ENCODE assay signal across 1 cellular context in the genomic region with DNA sequence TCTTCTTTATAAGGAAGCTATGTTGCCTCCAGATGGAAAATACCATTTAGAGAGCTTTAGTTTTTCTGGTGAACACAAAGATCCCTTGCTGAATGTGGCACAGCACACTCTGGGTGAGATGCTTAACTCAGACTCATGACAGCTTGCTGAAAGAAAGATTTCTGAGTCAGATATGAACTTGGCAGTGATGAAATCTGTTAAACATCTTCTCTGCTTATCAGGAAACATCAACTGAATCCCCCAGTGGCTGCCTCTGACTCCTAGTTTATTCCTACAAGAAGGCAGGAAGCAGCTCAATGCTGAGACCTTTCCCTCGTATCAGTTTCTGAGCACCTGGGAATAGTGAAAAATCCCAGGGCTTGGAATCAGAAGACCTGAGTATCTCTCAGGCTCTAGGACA.
TF ChIP-seq lines count a peak whose summit lies in the region.

No MANE protein-coding gene starts in this region.

TF ChIP-seq in SK-N-SH, 30 proteins besides CTCF, POLR2A, EP300 and RAD21 (continued from another document):
- no peak for TF ChIP-seq MEF2A (IDR thresholded peaks at IDR 0.05; ENCODE audit: borderline replicate concordance, low read depth)
- peak; percentile 77 for TF ChIP-seq TCF12 (IDR thresholded peaks at IDR 0.05)
- TF ChIP-seq NFIC (IDR thresholded peaks at IDR 0.05; ENCODE audit: borderline replicate concordance), result peak; percentile 30; the same call in 1 of the 2 replicates
- TF ChIP-seq NRF1 (IDR thresholded peaks at IDR 0.05; ENCODE audit: low read depth, low read length), result no peak
- TF ChIP-seq, protein P1, sequence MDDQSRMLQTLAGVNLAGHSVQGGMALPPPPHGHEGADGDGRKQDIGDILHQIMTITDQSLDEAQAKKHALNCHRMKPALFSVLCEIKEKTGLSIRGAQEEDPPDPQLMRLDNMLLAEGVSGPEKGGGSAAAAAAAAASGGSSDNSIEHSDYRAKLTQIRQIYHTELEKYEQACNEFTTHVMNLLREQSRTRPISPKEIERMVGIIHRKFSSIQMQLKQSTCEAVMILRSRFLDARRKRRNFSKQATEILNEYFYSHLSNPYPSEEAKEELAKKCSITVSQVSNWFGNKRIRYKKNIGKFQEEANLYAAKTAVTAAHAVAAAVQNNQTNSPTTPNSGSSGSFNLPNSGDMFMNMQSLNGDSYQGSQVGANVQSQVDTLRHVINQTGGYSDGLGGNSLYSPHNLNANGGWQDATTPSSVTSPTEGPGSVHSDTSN (IDR thresholded peaks at IDR 0.05), result peak; percentile 83
